Comparison of ENCODE assay signal across 34 cellular contexts in the genomic region with DNA sequence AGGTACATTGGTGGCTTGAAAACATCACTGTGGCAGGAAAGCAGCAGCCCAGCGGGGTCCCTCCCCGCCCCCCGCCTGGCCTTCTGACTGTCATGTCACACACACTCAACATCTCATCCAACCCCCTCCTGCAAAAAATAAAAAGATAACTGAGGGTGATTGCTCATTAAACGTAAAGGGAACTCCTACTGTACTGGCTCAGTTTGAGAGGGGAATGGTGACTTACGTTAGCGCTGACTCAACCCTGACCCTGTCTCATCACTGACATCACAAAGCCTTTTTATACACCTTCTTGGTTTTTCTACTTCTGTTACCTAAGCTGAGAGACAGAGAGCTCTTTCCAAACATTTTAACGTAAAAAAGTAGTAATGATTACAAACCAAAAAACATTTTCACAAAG. TPM values are rescaled to one million over a fixed set of nuclear protein-coding genes. Genes with fewer than 3 reads are reported as not detected.
"Had no signal": no experiment of that assay in that cellular context is flagged by ENCODE, and none has a peak within 500 bp of the region (broad histone marks: within the 10 kb centered on the region; RNA-seq: fewer than 3 reads in every experiment).

No MANE protein-coding gene starts in this region.

- DNase-seq: Karpas-422, Kasumi-1, MG63, MM.1S, MV-4-11, NCI-H1048, NCI-H1092, NCI-H1092 treated with DMSO at 0.1 percent for 48 hours, NCI-H1105, NCI-H1105 treated with DMSO at 0.1 percent for 48 hours, NCI-H1417, NCI-H1417 treated with DMSO at 0.1 percent for 48 hours, NCI-H1436, NCI-H1436 treated with DMSO at 0.1 percent for 48 hours, NCI-H146, NCI-H1694, NCI-H187, NCI-H187 treated with DMSO at 0.1 percent for 48 hours, NCI-H1930, NCI-H2029, NCI-H2081, NCI-H2081 treated with DMSO at 0.1 percent for 48 hours, NCI-H2107, NCI-H2171, NCI-H2171 treated with DMSO at 0.1 percent for 48 hours, NCI-H2227 treated with DMSO at 0.1 percent for 48 hours, NCI-H226, NCI-H345, NCI-H446, NCI-H446 treated with DMSO at 0.1 percent for 48 hours, NCI-H510A, NCI-H510A treated with DMSO at 0.1 percent for 48 hours, NCI-H524 had no signal

- H3K36me3 ChIP-seq: MG63 had no signal

- H3K9me3 ChIP-seq: MG63 had no signal

- H3K4me3 ChIP-seq: MG63 had no signal

RNA-seq across cellular contexts. Expression of gene ADARB2, which starts 48.8 kb away (rescaled TPM):
- total RNA-seq: M059J had no signal
